In the genomic region with DNA sequence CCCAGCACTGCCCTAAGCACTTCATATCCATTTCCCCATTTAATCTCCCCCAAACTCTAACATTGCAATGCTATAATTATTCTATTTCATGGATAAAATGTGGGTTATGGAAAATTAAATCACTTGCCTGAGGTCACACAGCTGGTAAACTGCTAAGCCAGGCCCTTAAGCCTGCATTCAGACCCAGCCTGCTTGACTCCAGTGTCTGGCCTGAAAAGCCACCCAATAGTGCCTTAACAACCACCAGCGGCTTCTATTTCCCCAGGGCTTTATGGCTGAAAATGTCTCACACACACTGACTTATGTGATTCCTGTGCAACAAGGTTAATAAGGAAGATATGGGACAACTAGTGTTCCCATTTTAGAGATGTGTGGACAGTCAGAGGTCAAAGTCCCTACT, we compare ENCODE assay signal across 18 cellular contexts.
DNase-seq lines count a peak whose midpoint lies in the region; ATAC-seq and TF ChIP-seq lines count a peak whose summit lies in the region.
"Had no signal": no experiment of that assay in that cellular context is flagged by ENCODE, and none has a peak within 500 bp of the region (broad histone marks: within the 10 kb centered on the region; RNA-seq: fewer than 3 reads in every experiment).

No MANE protein-coding gene starts in this region.

- TF ChIP-seq EP300 in esophagus muscularis mucosa (IDR thresholded peaks at IDR 0.05) = no peak

- H3K4me3 ChIP-seq in esophagus muscularis mucosa (no peak overlapping the region), brain microvascular endothelial cell (ENCODE audit: low read depth, low read length) (no peak overlapping the region), breast epithelium (no peak overlapping the region), esophagus squamous epithelium (no peak overlapping the region)
- H3K4me3 ChIP-seq: GM23338 had no signal

- H3K36me3 ChIP-seq in esophagus muscularis mucosa (no peaks in the 10 kb centered on the region), brain microvascular endothelial cell (replicated peaks) (no peaks in the 10 kb centered on the region), breast epithelium (no peaks in the 10 kb centered on the region), esophagus squamous epithelium (no peaks in the 10 kb centered on the region)

- H3K4me1 ChIP-seq in esophagus muscularis mucosa (no peaks in the 10 kb centered on the region), breast epithelium (no peaks in the 10 kb centered on the region), esophagus squamous epithelium (no peaks in the 10 kb centered on the region)

- no peaks in the 10 kb centered on the region for H3K9me3 Mint-ChIP-seq in activated CD4-positive, alpha-beta T cell treated with anti-CD3 and anti-CD28 coated beads, Interleukin-2, amount 10 ng/mL, durations not matched to agents 24 days and 14 days
- H3K9me3 Mint-ChIP-seq: CD4-positive, alpha-beta memory T cell; GM23338 had no signal

- intact Hi-C loops in activated CD4-positive, alpha-beta T cell treated with anti-CD3 and anti-CD28 coated beads, Interleukin-2, amount 10 ng/mL, durations not matched to agents 24 days and 14 days (cut with micrococcal nuclease) = no loop called here
- intact Hi-C loops in esophagus muscularis mucosa (cut with DNase I) = no loop called here
- intact Hi-C loops in breast epithelium (cut with DNase I; ENCODE audit: low total_unique reads) = loop anchor here (5.0 kb wide), 1 partner anchor 1752 kb away; no protein-coding TSS in a partner anchor
- intact Hi-C loops in esophagus squamous epithelium (cut with DNase I) = no loop called here

- H3K4me1 Mint-ChIP-seq in activated CD4-positive, alpha-beta T cell treated with anti-CD3 and anti-CD28 coated beads, Interleukin-2, amount 10 ng/mL, durations not matched to agents 24 days and 14 days = no peaks in the 10 kb centered on the region
- H3K4me1 Mint-ChIP-seq: B cell; CD4-positive, alpha-beta memory T cell had no signal

- H3K27me3 ChIP-seq in esophagus muscularis mucosa = no peaks in the 10 kb centered on the region
- no peaks in the 10 kb centered on the region for H3K27me3 ChIP-seq in brain microvascular endothelial cell (replicated peaks)
- no peaks in the 10 kb centered on the region for H3K27me3 ChIP-seq in breast epithelium
- peaks cover 0 to 4% (median 0%) of the 10 kb centered on the region in 4 donors for H3K27me3 ChIP-seq in esophagus squamous epithelium

- H3K9me3 ChIP-seq in esophagus muscularis mucosa (no peaks in the 10 kb centered on the region), breast epithelium (no peaks in the 10 kb centered on the region), esophagus squamous epithelium (no peaks in the 10 kb centered on the region)

- 93% methylated on average over 1 of the region's 1 CpG for WGBS in esophagus muscularis mucosa
- WGBS in esophagus squamous epithelium, 2 donors = 92 to 100% methylated on average over 1 of the region's 1 CpG

- no peak overlapping the region for H3K27ac ChIP-seq in esophagus muscularis mucosa (replicated peaks in 1 of 4)
- H3K27ac ChIP-seq in brain microvascular endothelial cell = no peak overlapping the region
- H3K27ac ChIP-seq in breast epithelium = no peak overlapping the region
- H3K27ac ChIP-seq in esophagus squamous epithelium = no peak overlapping the region
- H3K27ac ChIP-seq: 22Rv1 had no signal

- TF ChIP-seq CTCF in esophagus muscularis mucosa (IDR thresholded peaks at IDR 0.05) (no peak), brain microvascular endothelial cell (IDR thresholded peaks at IDR 0.05; ENCODE audit: low read depth, low read length, missing control alignments) (no peak), breast epithelium (IDR thresholded peaks at IDR 0.05) (no peak), esophagus squamous epithelium (IDR thresholded peaks at IDR 0.05) (no peak)

- DNase-seq in activated CD4-positive, alpha-beta T cell treated with anti-CD3 and anti-CD28 coated beads, Interleukin-2, amount 10 ng/mL, durations not matched to agents 24 days and 14 days = peak; percentile 21
- DNase-seq in activated CD4-positive, alpha-beta T cell treated with anti-CD3 and anti-CD28 coated beads for 1 hour = no peak
- DNase-seq in DMS79 treated with DMSO at 0.1 percent for 48 hours (lab: John Stamatoyannopoulos, UW) (peak; percentile 63), esophagus muscularis mucosa (ENCODE audit: extremely low spot score) (peak; percentile 64), brain microvascular endothelial cell (no peak), breast epithelium (ENCODE audit: low spot score in 2 of 2) (no peak), esophagus squamous epithelium (lab: John Stamatoyannopoulos, UW) (no peak)
- DNase-seq: C1 segment of cervical spinal cord; Caco-2; CD4-positive, alpha-beta memory T cell; DMS153; GF-D8; H9 had no signal

- no peak for ATAC-seq in HG02852 (IDR thresholded peaks at IDR 0.05; ENCODE audit: unreplicated experiment)
- ATAC-seq: GM23338, HCT116 had no signal

- TF ChIP-seq POLR2A in esophagus muscularis mucosa (IDR thresholded peaks at IDR 0.05; ENCODE audit: low read depth) = no peak
- no peak for TF ChIP-seq POLR2A in breast epithelium (IDR thresholded peaks at IDR 0.05)
- TF ChIP-seq POLR2A in esophagus squamous epithelium (IDR thresholded peaks at IDR 0.05) = no peak

- H3K36me3 Mint-ChIP-seq in activated CD4-positive, alpha-beta T cell treated with anti-CD3 and anti-CD28 coated beads, Interleukin-2, amount 10 ng/mL, durations not matched to agents 24 days and 14 days (ENCODE audit: low read depth) = no peaks in the 10 kb centered on the region
- H3K36me3 Mint-ChIP-seq: CD4-positive, alpha-beta memory T cell had no signal

- in situ Hi-C loops in brain microvascular endothelial cell (cut with HindIII; ENCODE audit: low pct_ligation_motif_present, low sequenced_read_pairs) = no loop called here

- H3K27me3 Mint-ChIP-seq in activated CD4-positive, alpha-beta T cell treated with anti-CD3 and anti-CD28 coated beads, Interleukin-2, amount 10 ng/mL, durations not matched to agents 24 days and 14 days = no peaks in the 10 kb centered on the region
- H3K27me3 Mint-ChIP-seq: B cell; CD4-positive, alpha-beta memory T cell had no signal

- no peak overlapping the region for H3K27ac Mint-ChIP-seq in activated CD4-positive, alpha-beta T cell treated with anti-CD3 and anti-CD28 coated beads, Interleukin-2, amount 10 ng/mL, durations not matched to agents 24 days and 14 days
- H3K27ac Mint-ChIP-seq: B cell; CD4-positive, alpha-beta memory T cell; GM23338; H9 had no signal

- no peak overlapping the region for H3K4me3 Mint-ChIP-seq in activated CD4-positive, alpha-beta T cell treated with anti-CD3 and anti-CD28 coated beads, Interleukin-2, amount 10 ng/mL, durations not matched to agents 24 days and 14 days
- H3K4me3 Mint-ChIP-seq: B cell; CD4-positive, alpha-beta memory T cell; GM23338; H9 had no signal

Comparison
In these comparisons a context has a peak if more than half of its experiments do, and no peak if none do; other contexts are left out.
1. DNase-seq: peak in activated CD4-positive, alpha-beta T cell treated with anti-CD3 and anti-CD28 coated beads, Interleukin-2, amount 10 ng/mL, durations not matched to agents 24 days and 14 days (single experiment), DMS79 treated with DMSO at 0.1 percent for 48 hours (single experiment) and esophagus muscularis mucosa (single experiment); none in activated CD4-positive, alpha-beta T cell treated with anti-CD3 and anti-CD28 coated beads for 1 hour (single experiment), brain microvascular endothelial cell (single experiment), breast epithelium (0 of 2) and esophagus squamous epithelium (single experiment).